12 cellular contexts compared by ENCODE assay signal in genomic region chr1:114032271-114033218, GRCh38. TPM values are rescaled to one million over a fixed set of nuclear protein-coding genes. Genes with fewer than 3 reads are reported as not detected.
DNase-seq lines count a peak whose midpoint lies in the region; ATAC-seq and TF ChIP-seq lines count a peak whose summit lies in the region.
"Had no signal": no experiment of that assay in that cellular context is flagged by ENCODE, and none has a peak within 500 bp of the region (broad histone marks: within the 10 kb centered on the region; RNA-seq: fewer than 3 reads in every experiment).

No MANE protein-coding gene starts in this region.

- H3K9ac ChIP-seq in HUES64 (ENCODE audit: low read depth, low read length) = peak overlapping the region; percentile 69
- H3K9ac ChIP-seq: KMS-11 had no signal

- POLR2A ChIA-PET in GM10248 (lab: Yijun Ruan, JAX) = no interaction called here

- H3K4me3 ChIP-seq in HUES64 (ENCODE audit: low read length) = peak overlapping the region; percentile 45
- H3K4me3 ChIP-seq: GM12878 had no signal

- no peak for ATAC-seq in HG02610 (IDR thresholded peaks at IDR 0.05; ENCODE audit: unreplicated experiment)

- peaks cover 56% of the 10 kb centered on the region for H3K4me1 ChIP-seq in HUES64 (ENCODE audit: insufficient read depth, low read length)

- DNase-seq in AG20443 (ENCODE audit: low spot score) = peak; percentile 66
- peak in 31 of 61 donors; percentile 4 to 82 (median 25) for DNase-seq in caudate nucleus (lab: John Stamatoyannopoulos, UW)
- DNase-seq in kidney tubule cell (ENCODE audit: low spot score) = peak; percentile 71
- DNase-seq in mucosa of gallbladder (ENCODE audit: low spot score) = no peak
- DNase-seq in NCI-H2029 (lab: John Stamatoyannopoulos, UW) = no peak
- DNase-seq in GM10248 (ENCODE audit: extremely low spot score) = no peak
- DNase-seq: CD4-positive, alpha-beta memory T cell; natural killer cell had no signal

- H3K27me3 ChIP-seq in HUES64 (ENCODE audit: insufficient read depth, low read length) = no peaks in the 10 kb centered on the region

- H3K9me3 ChIP-seq in HUES64 (ENCODE audit: insufficient read depth, low read depth, low read length) = no peaks in the 10 kb centered on the region

- CTCF ChIA-PET in GM10248 (lab: Yijun Ruan, JAX) = no interaction called here

- H3K27ac ChIP-seq in HUES64 (ENCODE audit: low read depth, low read length) = peak overlapping the region; percentile 98
- peak overlapping the region; percentile 67 for H3K27ac ChIP-seq in caudate nucleus (ENCODE audit: low read depth, low read length)
- H3K27ac ChIP-seq: KMS-11 had no signal

- no peak for TF ChIP-seq CTCF in GM10248 (IDR thresholded peaks at IDR 0.05; ENCODE audit: control extremely low read depth, extremely low read depth, low read depth, missing control alignments)

- no peaks in the 10 kb centered on the region for H3K36me3 ChIP-seq in HUES64 (ENCODE audit: insufficient read depth, low read length)

- 17% methylated on average over 7 of the region's 7 CpGs for WGBS in HUES64

RNA-seq across cellular contexts. Expression of gene OLFML3, which starts 53.3 kb away (rescaled TPM):
- polyA plus RNA-seq in HUES64 (2013, experiment 1 of 2) = 82.4 TPM
- 82.1 TPM for polyA plus RNA-seq in HUES64 (2013, experiment 2 of 2)
- 74.8 TPM for total RNA-seq in mucosa of gallbladder
- total RNA-seq: GM12878 had no signal
- polyA plus RNA-seq: CD4-positive, alpha-beta memory T cell had no signal

Comparison
In these comparisons a context has a peak if more than half of its experiments do, and no peak if none do; other contexts are left out.
1. DNase-seq: peak in AG20443 (single experiment), caudate nucleus (31 of 61) and kidney tubule cell (single experiment); none in mucosa of gallbladder (single experiment), NCI-H2029 (single experiment) and GM10248 (single experiment).